In the genomic region with DNA sequence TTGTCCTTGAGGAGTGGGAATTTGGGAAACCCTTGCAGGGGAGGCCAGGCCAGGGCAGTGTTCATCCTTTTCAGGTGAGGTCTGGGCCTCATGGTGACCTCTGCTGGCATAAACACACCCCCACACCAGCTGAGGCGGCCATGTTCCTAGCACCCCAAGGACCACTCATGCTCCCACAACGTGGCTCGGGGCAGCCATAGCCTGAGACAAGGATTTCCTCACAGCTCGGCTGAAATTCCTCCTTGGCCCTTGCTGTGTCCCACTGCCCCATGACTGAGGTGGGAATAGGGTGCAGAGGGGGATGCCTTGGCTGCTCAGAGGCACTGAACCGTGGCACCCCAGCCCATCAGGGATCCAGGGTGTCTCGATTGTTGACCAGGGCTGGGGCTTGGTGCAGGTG, we compare ENCODE assay signal across 16 cellular contexts. TPM values are rescaled to one million over a fixed set of nuclear protein-coding genes. Genes with fewer than 3 reads are reported as not detected.
DNase-seq lines count a peak whose midpoint lies in the region; TF ChIP-seq lines count a peak whose summit lies in the region.
"Had no signal": no experiment of that assay in that cellular context is flagged by ENCODE, and none has a peak within 500 bp of the region (broad histone marks: within the 10 kb centered on the region; RNA-seq: fewer than 3 reads in every experiment).

No MANE protein-coding gene starts in this region.

- H3K9me3 ChIP-seq in H9 (ENCODE audit: control insufficient read depth, low read depth, low read length), result no peaks in the 10 kb centered on the region
- H3K9me3 ChIP-seq in Karpas-422 (ENCODE audit: low read length), result no peaks in the 10 kb centered on the region
- H3K9me3 ChIP-seq: colonic mucosa, gastroesophageal sphincter, SJCRH30 had no signal

- no peaks in the 10 kb centered on the region for H3K27me3 ChIP-seq in H9 (ENCODE audit: insufficient read depth, low read length)
- no peaks in the 10 kb centered on the region for H3K27me3 ChIP-seq in Karpas-422 (ENCODE audit: low read length)
- H3K27me3 ChIP-seq: colonic mucosa, gastroesophageal sphincter, SJCRH30 had no signal

- H2BK120ac ChIP-seq in H9 (ENCODE audit: low read depth, low read length, poor library complexity, severe bottlenecking), result no peak overlapping the region

- H4K20me1 ChIP-seq in H9 (ENCODE audit: control insufficient read depth, insufficient read depth, insufficient read length) (no peaks in the 10 kb centered on the region), Karpas-422 (ENCODE audit: insufficient read depth, low read depth, low read length) (peaks cover 4% of the 10 kb centered on the region; the same call in 1 of the 2 replicates)

- H3K23me2 ChIP-seq in H9 (ENCODE audit: insufficient read length, low read depth, low read length, poor library complexity, severe bottlenecking), result no peaks in the 10 kb centered on the region

- no peak overlapping the region for H3K14ac ChIP-seq in H9 (ENCODE audit: insufficient read depth, low read length)

- H2AK5ac ChIP-seq in H9 (ENCODE audit: insufficient read length, low read length), result no peak overlapping the region

- no peak overlapping the region for H3K23ac ChIP-seq in H9 (ENCODE audit: insufficient read length, low read depth, low read length)

- no peak overlapping the region for H4K91ac ChIP-seq in H9 (ENCODE audit: insufficient read length, low read depth, low read length)

- H3K79me2 ChIP-seq in H9 (ENCODE audit: insufficient read depth, low read length) (no peaks in the 10 kb centered on the region), Karpas-422 (ENCODE audit: low read length) (no peaks in the 10 kb centered on the region; the same call in 1 of the 2 replicates)

- H3K36me3 Mint-ChIP-seq in H9 (ENCODE audit: insufficient read depth in 1 of 3, low read depth in 3 of 3), result peaks cover 0 to 3% (median 0%) of the 10 kb centered on the region in 3 experiments; a peak in 1 of 7 replicates

- H2BK15ac ChIP-seq in H9 (ENCODE audit: low read depth, low read length), result no peak overlapping the region

- no peak overlapping the region for H3K4ac ChIP-seq in H9 (ENCODE audit: low read depth, low read length)

- DNase-seq in stimulated activated CD4-positive, alpha-beta T cell treated with anti-CD3 and anti-CD28 coated beads, Interleukin-4, amount 100 ng/mL, for 24 hours, result peak; percentile 17
- no peak for DNase-seq in stimulated activated CD4-positive, alpha-beta T cell treated with anti-CD3 and anti-CD28 coated beads, Interleukin-12 subunit alpha, Interleukin-12 subunit beta, amount 100 ng/mL, for 4 hours
- DNase-seq in activated CD4-positive, alpha-beta T cell treated with anti-CD3 and anti-CD28 coated beads, Interleukin-2, amount 50 U/mL, for 4 hours, result peak; percentile 4 to 8
- DNase-seq in fibroblast of pulmonary artery (ENCODE audit: low read depth) (no peak), H9 (no peak), Karpas-422 (no peak), NCI-H526 treated with DMSO at 0.1 percent for 48 hours (lab: John Stamatoyannopoulos, UW) (no peak)
- no peak for DNase-seq in activated CD8-positive, alpha-beta memory T cell treated with anti-CD3 and anti-CD28 coated beads for 24 hours
- DNase-seq: colonic mucosa; EL; kidney glomerular epithelial cell; naive thymus-derived CD8-positive, alpha-beta T cell; NCI-H524; SJCRH30 had no signal

- no peak overlapping the region for H2BK5ac ChIP-seq in H9 (ENCODE audit: insufficient read length, low read length)

- H3K56ac ChIP-seq in H9 (ENCODE audit: insufficient read length, low read depth, low read length), result no peak overlapping the region

- no peak overlapping the region for H4K5ac ChIP-seq in H9 (ENCODE audit: insufficient read length, low read depth, low read length)

- WGBS in H9 (ENCODE audit: extremely low coverage, insufficient read length, low lambda C conversion rate), result no CpG with 5 or more reads among the region's 6 CpGs

- H3K9ac ChIP-seq in H9 (ENCODE audit: extremely low read depth, insufficient read length, low read length) (no peak overlapping the region), Karpas-422 (ENCODE audit: low read length) (no peak overlapping the region)

- no peak overlapping the region for H3T11ph ChIP-seq in H9 (ENCODE audit: low read length)

- no peaks in the 10 kb centered on the region for H3K79me1 ChIP-seq in H9 (ENCODE audit: insufficient read depth, low read depth, low read length, poor library complexity, severe bottlenecking)

- H3K36me3 ChIP-seq in Karpas-422 (ENCODE audit: insufficient read depth, low read length), result no peaks in the 10 kb centered on the region
- H3K36me3 ChIP-seq: colonic mucosa, SJCRH30 had no signal

- no peak overlapping the region for H3K4me3 Mint-ChIP-seq in H9
- H3K4me3 Mint-ChIP-seq: naive thymus-derived CD8-positive, alpha-beta T cell had no signal

- H3K4me1 ChIP-seq in H9 (ENCODE audit: insufficient read depth, low read length), result no peaks in the 10 kb centered on the region; the same call in 1 of the 2 replicates
- H3K4me1 ChIP-seq in Karpas-422 (ENCODE audit: low read length), result peaks cover 3% of the 10 kb centered on the region
- H3K4me1 ChIP-seq: colonic mucosa, SJCRH30 had no signal

- peaks cover 36 to 46% of the 10 kb centered on the region in 2 experiments for H3K4me1 Mint-ChIP-seq in H9

- no peaks in the 10 kb centered on the region for H3K9me2 ChIP-seq in Karpas-422 (replicated peaks; ENCODE audit: insufficient read depth, low read length)

- H3K27ac ChIP-seq in H9 (ENCODE audit: insufficient read length, low read depth, low read length) (no peak overlapping the region), Karpas-422 (ENCODE audit: low read length) (no peak overlapping the region)
- H3K27ac ChIP-seq: colonic mucosa, gastroesophageal sphincter, SJCRH30 had no signal

- H3K4me3 ChIP-seq in fibroblast of pulmonary artery (replicated peaks; ENCODE audit: low read depth, low read length), result no peak overlapping the region
- no peak overlapping the region for H3K4me3 ChIP-seq in Karpas-422 (ENCODE audit: low read length)
- H3K4me3 ChIP-seq: colonic mucosa, gastroesophageal sphincter, SJCRH30, smooth muscle cell had no signal

- H3K4me2 ChIP-seq in H9 (ENCODE audit: insufficient read depth, insufficient read length, low read length) (no peak overlapping the region), Karpas-422 (ENCODE audit: low read depth, low read length, poor library complexity, severe bottlenecking) (no peak overlapping the region)
- H3K4me2 ChIP-seq: smooth muscle cell had no signal

- H3K18ac ChIP-seq in H9 (ENCODE audit: insufficient read length, low read depth, low read length), result no peak overlapping the region

- H2BK12ac ChIP-seq in H9 (ENCODE audit: insufficient read length, low read depth, low read length), result no peak overlapping the region

- no peaks in the 10 kb centered on the region for H3K9me3 Mint-ChIP-seq in H9
- H3K9me3 Mint-ChIP-seq: naive thymus-derived CD8-positive, alpha-beta T cell had no signal

- no peak overlapping the region for H3K27ac Mint-ChIP-seq in H9

- no peak overlapping the region for H4K8ac ChIP-seq in H9 (replicated peaks; ENCODE audit: insufficient read length, low read depth, low read length)

- TF ChIP-seq CTCF in fibroblast of pulmonary artery (IDR thresholded peaks at IDR 0.05; ENCODE audit: low read length, missing control alignments), result peak; percentile 46
- TF ChIP-seq CTCF in H9 (conservative IDR thresholded peaks at IDR 0.05), result no peak

- H3K27me3 Mint-ChIP-seq in H9 (ENCODE audit: low read depth), result no peaks in the 10 kb centered on the region; the same call in 1 of the 2 replicates
- H3K27me3 Mint-ChIP-seq: naive thymus-derived CD8-positive, alpha-beta T cell had no signal

- no peak overlapping the region for H2BK20ac ChIP-seq in H9 (ENCODE audit: low read depth, low read length, poor library complexity, severe bottlenecking)

- H2AFZ ChIP-seq in H9 (ENCODE audit: low read length), result no peak overlapping the region
- no peak overlapping the region for H2AFZ ChIP-seq in Karpas-422 (ENCODE audit: low read length)

RNA-seq across cellular contexts. Expression of gene SPDEF, which starts 27.3 kb away (rescaled TPM):
- 0.15 and 0.22 TPM in 2 replicates for total RNA-seq in H9 (2021)
- not detected in 2 replicates for total RNA-seq in Karpas-422 (2014; rRNA removed; shearing (Covaris generic); ENCODE audit: low replicate concordance)
- total RNA-seq: naive thymus-derived CD8-positive, alpha-beta T cell; SJCRH30; smooth muscle cell had no signal

Comparison
In these comparisons a context has a peak if more than half of its experiments do, and no peak if none do; other contexts are left out.
1. DNase-seq: peak in stimulated activated CD4-positive, alpha-beta T cell treated with anti-CD3 and anti-CD28 coated beads, Interleukin-4, amount 100 ng/mL, for 24 hours (single experiment) and activated CD4-positive, alpha-beta T cell treated with anti-CD3 and anti-CD28 coated beads, Interleukin-2, amount 50 U/mL, for 4 hours (2 of 2); none in stimulated activated CD4-positive, alpha-beta T cell treated with anti-CD3 and anti-CD28 coated beads, Interleukin-12 subunit alpha, Interleukin-12 subunit beta, amount 100 ng/mL, for 4 hours (single experiment), fibroblast of pulmonary artery (single experiment), H9 (single experiment), Karpas-422 (single experiment), NCI-H526 treated with DMSO at 0.1 percent for 48 hours (single experiment) and activated CD8-positive, alpha-beta memory T cell treated with anti-CD3 and anti-CD28 coated beads for 24 hours (single experiment).